ENCODE assay signal across 18 cellular contexts in the genomic region with DNA sequence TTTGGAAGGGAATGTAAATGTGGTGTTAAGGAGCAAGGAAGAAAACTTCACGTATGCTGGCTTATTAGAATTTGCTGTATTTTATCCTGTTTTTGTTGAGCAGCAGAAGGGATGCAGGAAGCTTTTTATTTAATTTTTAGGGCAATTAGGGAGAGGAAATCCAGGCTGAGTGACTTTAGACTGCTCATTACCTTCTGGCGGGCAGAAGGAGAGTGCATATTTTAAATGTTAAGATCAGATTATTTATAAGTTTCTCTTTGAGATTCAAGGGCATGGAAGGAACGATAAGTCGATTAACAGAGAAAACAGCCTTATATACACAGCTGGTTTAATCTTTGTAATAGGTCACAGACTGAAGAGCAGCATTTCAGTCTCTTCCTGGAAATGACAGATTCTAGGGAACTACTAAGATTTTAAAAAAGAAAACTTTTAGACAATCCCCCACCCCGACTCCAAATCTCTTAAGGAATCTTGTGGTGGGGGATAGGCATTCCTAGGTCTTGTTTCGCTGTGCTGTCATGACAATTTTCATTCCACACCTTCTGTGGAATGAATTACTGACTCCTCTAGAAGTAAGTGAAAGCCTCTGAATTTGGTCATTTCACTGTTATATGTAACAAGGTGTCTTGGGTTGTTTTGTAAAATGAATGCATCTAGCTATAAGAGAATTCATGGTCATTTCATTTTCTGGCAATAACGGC.
DNase-seq lines count a peak whose midpoint lies in the region; ATAC-seq and TF ChIP-seq lines count a peak whose summit lies in the region.
"Had no signal": no experiment of that assay in that cellular context is flagged by ENCODE, and none has a peak within 500 bp of the region (broad histone marks: within the 10 kb centered on the region; RNA-seq: fewer than 3 reads in every experiment).

No MANE protein-coding gene starts in this region.

- peaks cover 3% of the 10 kb centered on the region; the same call in 1 of the 2 replicates for H3K9me2 ChIP-seq in GM23338 (ENCODE audit: insufficient read depth)

- peak overlapping the region; percentile 15; the same call in 1 of the 2 replicates for H3K27ac Mint-ChIP-seq in GM23338
- H3K27ac Mint-ChIP-seq in CD8-positive, alpha-beta memory T cell: no peak overlapping the region
- H3K27ac Mint-ChIP-seq: CD14-positive monocyte; stimulated activated memory B cell treated with anti-CD40 and anti-IgM and Interleukin-4, amounts not matched to agents 10 μg/mL and 1 μg/mL and 100 μg/mL, for 72 hours; T-helper 1 cell treated with Interleukin-12 subunit alpha and Interleukin-12 subunit beta and Interleukin-4 antibody, amounts not matched to agents 30 μg/mL and 1 μg/mL, for 36 hours had no signal

- peaks cover 32% of the 10 kb centered on the region for H3K4me1 ChIP-seq in GM23338 (ENCODE audit: insufficient read depth)
- H3K4me1 ChIP-seq in neuron (ENCODE audit: insufficient read depth, low read length): peaks cover 26% of the 10 kb centered on the region
- H3K4me1 ChIP-seq in CD8-positive, alpha-beta memory T cell (ENCODE audit: insufficient read depth, low read length): no peaks in the 10 kb centered on the region
- H3K4me1 ChIP-seq: SJCRH30, uterus had no signal

- H3K4me1 Mint-ChIP-seq in GM23338: peaks cover 27% of the 10 kb centered on the region
- no peaks in the 10 kb centered on the region for H3K4me1 Mint-ChIP-seq in CD8-positive, alpha-beta memory T cell
- H3K4me1 Mint-ChIP-seq: CD14-positive monocyte; stimulated activated memory B cell treated with anti-CD40 and anti-IgM and Interleukin-4, amounts not matched to agents 10 μg/mL and 1 μg/mL and 100 μg/mL, for 72 hours had no signal

- no peak overlapping the region for H3K4me3 ChIP-seq in GM23338
- no peak overlapping the region for H3K4me3 ChIP-seq in neuron (ENCODE audit: low read length)
- H3K4me3 ChIP-seq in CD8-positive, alpha-beta memory T cell (ENCODE audit: low read length): no peak overlapping the region
- H3K4me3 ChIP-seq: SJCRH30, uterus had no signal

- in situ Hi-C loops in ACHN (cut with HindIII; ENCODE audit: low pct_ligation_motif_present, low pct_unique_long_range_greater_than_20kb, low sequenced_read_pairs): no loop called here

- ATAC-seq in GM23338 (no peak), HG03139 (IDR thresholded peaks at IDR 0.05; ENCODE audit: unreplicated experiment) (no peak)
- ATAC-seq: stimulated activated memory B cell treated with anti-CD40 and anti-IgM and Interleukin-4, amounts not matched to agents 10 μg/mL and 1 μg/mL and 100 μg/mL, for 72 hours had no signal

- H3K36me3 Mint-ChIP-seq in GM23338 (ENCODE audit: low read depth): no peaks in the 10 kb centered on the region
- H3K36me3 Mint-ChIP-seq in CD8-positive, alpha-beta memory T cell: no peaks in the 10 kb centered on the region
- H3K36me3 Mint-ChIP-seq: CD14-positive monocyte; stimulated activated memory B cell treated with anti-CD40 and anti-IgM and Interleukin-4, amounts not matched to agents 10 μg/mL and 1 μg/mL and 100 μg/mL, for 72 hours had no signal

- H3K4me2 ChIP-seq in GM23338: no peak overlapping the region; the same call in 1 of the 2 replicates

- H3F3A ChIP-seq in GM23338 (replicated peaks; ENCODE audit: low read depth): no peaks in the 10 kb centered on the region

- H3K36me3 ChIP-seq in GM23338 (ENCODE audit: insufficient read depth) (no peaks in the 10 kb centered on the region), neuron (ENCODE audit: insufficient read depth, low read length) (no peaks in the 10 kb centered on the region)
- H3K36me3 ChIP-seq in CD8-positive, alpha-beta memory T cell (ENCODE audit: insufficient read depth, low read length): no peaks in the 10 kb centered on the region
- H3K36me3 ChIP-seq: SJCRH30, uterus had no signal

- CTCF ChIA-PET in CD8-positive, alpha-beta memory T cell (lab: Charles Lee): no interaction called here

- POLR2A ChIA-PET in CD8-positive, alpha-beta memory T cell (lab: Charles Lee): no interaction called here

- H3K9me3 Mint-ChIP-seq in GM23338: no peaks in the 10 kb centered on the region
- H3K9me3 Mint-ChIP-seq in CD8-positive, alpha-beta memory T cell: no peaks in the 10 kb centered on the region
- H3K9me3 Mint-ChIP-seq: stimulated activated memory B cell treated with anti-CD40 and anti-IgM and Interleukin-4, amounts not matched to agents 10 μg/mL and 1 μg/mL and 100 μg/mL, for 72 hours; T-helper 1 cell treated with Interleukin-12 subunit alpha and Interleukin-12 subunit beta and Interleukin-4 antibody, amounts not matched to agents 30 μg/mL and 1 μg/mL, for 36 hours had no signal

- H3K27me3 ChIP-seq in GM23338 (ENCODE audit: insufficient read depth) (no peaks in the 10 kb centered on the region), neuron (ENCODE audit: insufficient read depth, low read length) (no peaks in the 10 kb centered on the region)
- H3K27me3 ChIP-seq in CD8-positive, alpha-beta memory T cell (ENCODE audit: insufficient read depth, low read length, poor library complexity, severe bottlenecking): no peaks in the 10 kb centered on the region
- H3K27me3 ChIP-seq: SJCRH30, uterus had no signal

- H3K9me3 ChIP-seq in neuron (ENCODE audit: low read length): no peaks in the 10 kb centered on the region
- H3K9me3 ChIP-seq in CD8-positive, alpha-beta memory T cell (ENCODE audit: low read length): no peaks in the 10 kb centered on the region
- H3K9me3 ChIP-seq: SJCRH30, uterus had no signal

- no peak overlapping the region for H3K4me3 Mint-ChIP-seq in GM23338
- no peak overlapping the region for H3K4me3 Mint-ChIP-seq in CD8-positive, alpha-beta memory T cell
- H3K4me3 Mint-ChIP-seq: CD14-positive monocyte; stimulated activated memory B cell treated with anti-CD40 and anti-IgM and Interleukin-4, amounts not matched to agents 10 μg/mL and 1 μg/mL and 100 μg/mL, for 72 hours; T-helper 1 cell treated with Interleukin-12 subunit alpha and Interleukin-12 subunit beta and Interleukin-4 antibody, amounts not matched to agents 30 μg/mL and 1 μg/mL, for 36 hours had no signal

- no peaks in the 10 kb centered on the region for H3K79me2 ChIP-seq in GM23338 (replicated peaks; ENCODE audit: insufficient read depth)

- H2AFZ ChIP-seq in GM23338 (peak overlapping the region; percentile 43; the same call in 1 of the 2 replicates), neuron (ENCODE audit: low read depth, low read length) (peak overlapping the region; percentile 58)

- no peak for TF ChIP-seq CTCF in GM23338 (conservative IDR thresholded peaks at IDR 0.05; ENCODE audit: low read depth in 2 of 2)

- no peak overlapping the region for H3K27ac ChIP-seq in GM23338 (ENCODE audit: low read depth)
- no peak overlapping the region for H3K27ac ChIP-seq in CD8-positive, alpha-beta memory T cell (ENCODE audit: low read depth, low read length)
- H3K27ac ChIP-seq: SJCRH30, uterus had no signal

- no peaks in the 10 kb centered on the region for H3K27me3 Mint-ChIP-seq in GM23338 (ENCODE audit: insufficient read depth, low read depth, poor library complexity)
- H3K27me3 Mint-ChIP-seq in CD8-positive, alpha-beta memory T cell: peaks cover 4 to 9% of the 10 kb centered on the region in 2 donors

- H4K20me1 ChIP-seq in GM23338 (replicated peaks; ENCODE audit: insufficient read depth): no peaks in the 10 kb centered on the region

- no peak for DNase-seq in GM23338 (ENCODE audit: low spot score)
- DNase-seq in SK-N-DZ (ENCODE audit: low spot score): peak; percentile 19
- DNase-seq in glomerular visceral epithelial cell (ENCODE audit: extremely low spot score): peak; percentile 50
- DNase-seq in ACHN: no peak
- no peak for DNase-seq in GOT3 (lab: John Stamatoyannopoulos, UW)
- DNase-seq in CD8-positive, alpha-beta memory T cell: no peak
- DNase-seq: activated CD4-positive, alpha-beta T cell treated with anti-CD3 and anti-CD28 coated beads for 1 hour; activated T-cell treated with anti-CD3 and anti-CD28 coated beads, Interleukin-2, amount 50 U/mL, for 1 hour; NCI-H2081 treated with DMSO at 0.1 percent for 48 hours; NCI-H446 treated with DMSO at 0.1 percent for 48 hours; SJCRH30; stimulated activated CD4-positive, alpha-beta T cell treated with anti-CD3 and anti-CD28 coated beads, Interleukin-4, amount 100 ng/mL, for 1 hour; uterus had no signal

TF ChIP-seq in GM23338, 12 proteins besides CTCF, POLR2A, EP300 and RAD21 (continues in another document):
- TF ChIP-seq ZNF114 (CRISPR knock-in tag; IDR thresholded peaks at IDR 0.05): no peak
- TF ChIP-seq ZNF331 (CRISPR knock-in tag; IDR thresholded peaks at IDR 0.05; ENCODE audit: low read depth): no peak
- TF ChIP-seq, protein P1, sequence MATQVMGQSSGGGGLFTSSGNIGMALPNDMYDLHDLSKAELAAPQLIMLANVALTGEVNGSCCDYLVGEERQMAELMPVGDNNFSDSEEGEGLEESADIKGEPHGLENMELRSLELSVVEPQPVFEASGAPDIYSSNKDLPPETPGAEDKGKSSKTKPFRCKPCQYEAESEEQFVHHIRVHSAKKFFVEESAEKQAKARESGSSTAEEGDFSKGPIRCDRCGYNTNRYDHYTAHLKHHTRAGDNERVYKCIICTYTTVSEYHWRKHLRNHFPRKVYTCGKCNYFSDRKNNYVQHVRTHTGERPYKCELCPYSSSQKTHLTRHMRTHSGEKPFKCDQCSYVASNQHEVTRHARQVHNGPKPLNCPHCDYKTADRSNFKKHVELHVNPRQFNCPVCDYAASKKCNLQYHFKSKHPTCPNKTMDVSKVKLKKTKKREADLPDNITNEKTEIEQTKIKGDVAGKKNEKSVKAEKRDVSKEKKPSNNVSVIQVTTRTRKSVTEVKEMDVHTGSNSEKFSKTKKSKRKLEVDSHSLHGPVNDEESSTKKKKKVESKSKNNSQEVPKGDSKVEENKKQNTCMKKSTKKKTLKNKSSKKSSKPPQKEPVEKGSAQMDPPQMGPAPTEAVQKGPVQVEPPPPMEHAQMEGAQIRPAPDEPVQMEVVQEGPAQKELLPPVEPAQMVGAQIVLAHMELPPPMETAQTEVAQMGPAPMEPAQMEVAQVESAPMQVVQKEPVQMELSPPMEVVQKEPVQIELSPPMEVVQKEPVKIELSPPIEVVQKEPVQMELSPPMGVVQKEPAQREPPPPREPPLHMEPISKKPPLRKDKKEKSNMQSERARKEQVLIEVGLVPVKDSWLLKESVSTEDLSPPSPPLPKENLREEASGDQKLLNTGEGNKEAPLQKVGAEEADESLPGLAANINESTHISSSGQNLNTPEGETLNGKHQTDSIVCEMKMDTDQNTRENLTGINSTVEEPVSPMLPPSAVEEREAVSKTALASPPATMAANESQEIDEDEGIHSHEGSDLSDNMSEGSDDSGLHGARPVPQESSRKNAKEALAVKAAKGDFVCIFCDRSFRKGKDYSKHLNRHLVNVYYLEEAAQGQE (IDR thresholded peaks at IDR 0.05; ENCODE audit: unreplicated experiment): no peak
- TF ChIP-seq EZH2phosphoT487 (IDR thresholded peaks at IDR 0.05; ENCODE audit: unreplicated experiment): no peak
- TF ChIP-seq CREB1 (CRISPR knock-in tag; IDR thresholded peaks at IDR 0.05; ENCODE audit: low read depth): no peak
- TF ChIP-seq EZH2 (IDR thresholded peaks at IDR 0.05; ENCODE audit: low read depth, unreplicated experiment): no peak
- TF ChIP-seq JUNB (IDR thresholded peaks at IDR 0.05; ENCODE audit: unreplicated experiment): no peak
- no peak for TF ChIP-seq STAT1 (IDR thresholded peaks at IDR 0.05; ENCODE audit: unreplicated experiment)
- no peak for TF ChIP-seq POLR2AphosphoS5 (IDR thresholded peaks at IDR 0.05; ENCODE audit: low read depth)
- TF ChIP-seq NANOG (IDR thresholded peaks at IDR 0.05; ENCODE audit: borderline replicate concordance): no peak

Comparison
In these comparisons a context has a peak if more than half of its experiments do, and no peak if none do; other contexts are left out.
1. DNase-seq: peak in SK-N-DZ (single experiment) and glomerular visceral epithelial cell (single experiment); none in GM23338 (single experiment), ACHN (single experiment), GOT3 (single experiment) and CD8-positive, alpha-beta memory T cell (0 of 5).